8 cellular contexts compared by ENCODE assay signal in the genomic region with DNA sequence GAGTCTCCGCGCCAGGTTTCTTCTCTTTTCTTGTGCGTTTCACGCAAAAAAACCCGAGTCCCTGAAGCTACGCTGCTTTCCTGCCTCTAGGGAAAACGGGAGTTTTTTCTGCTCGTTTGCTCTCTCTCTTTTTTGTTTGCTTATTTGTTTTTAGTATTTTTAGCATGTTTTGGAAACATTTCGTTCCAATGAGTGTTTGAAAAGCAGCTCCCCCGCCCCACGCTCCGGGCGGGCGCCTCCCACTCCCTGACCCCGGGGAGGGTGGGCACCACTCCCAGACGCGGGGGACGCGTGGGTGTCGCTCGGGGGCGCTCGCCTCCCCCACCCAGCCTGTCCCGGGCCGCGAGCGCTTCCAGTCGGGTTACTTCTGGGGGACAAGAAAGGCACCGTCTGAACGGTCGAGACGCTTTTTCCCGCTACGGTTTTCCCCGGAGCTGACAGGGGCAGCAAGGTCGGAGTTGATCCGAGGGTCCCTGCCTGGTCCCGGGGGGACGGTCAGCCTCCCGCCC. TPM values are rescaled to one million over a fixed set of nuclear protein-coding genes. Genes with fewer than 3 reads are reported as not detected.
DNase-seq lines count a peak whose midpoint lies in the region; ATAC-seq and TF ChIP-seq lines count a peak whose summit lies in the region.

No MANE protein-coding gene starts in this region.

- H3K27me3 ChIP-seq in BE2C (peaks cover 37% of the 10 kb centered on the region), duodenal mucosa (ENCODE audit: control insufficient read depth in 1 of 2, insufficient read depth in 2 of 2, low read length in 2 of 2) (peaks cover 29 to 37% of the 10 kb centered on the region in 2 donors), mesenchymal stem cell (ENCODE audit: control insufficient read depth in 1 of 2, insufficient read depth in 1 of 2, low read length in 2 of 2) (peaks cover 46% of the 10 kb centered on the region in 2 experiments), transverse colon (peaks cover 83% of the 10 kb centered on the region)

- ATAC-seq in HG02973 (IDR thresholded peaks at IDR 0.05; ENCODE audit: unreplicated experiment) = no peak
- no peak for ATAC-seq in HG03097 (IDR thresholded peaks at IDR 0.05; ENCODE audit: low FRiP score, unreplicated experiment)

- H4K91ac ChIP-seq in mesenchymal stem cell (ENCODE audit: low read length) = no peak overlapping the region

- TF ChIP-seq CTCF in BE2C (IDR thresholded peaks at IDR 0.05; ENCODE audit: low read depth, low read length) = no peak
- TF ChIP-seq CTCF in LNCAP (IDR thresholded peaks at IDR 0.05) = peak; percentile 15; the same call in 1 of the 2 replicates
- no peak for TF ChIP-seq CTCF in transverse colon (IDR thresholded peaks at IDR 0.05)
- TF ChIP-seq CTCF in GM10266 (IDR thresholded peaks at IDR 0.05; ENCODE audit: control insufficient read depth, insufficient read depth, low read depth, missing control alignments) = no peak

- intact Hi-C loops in transverse colon (cut with DNase I; ENCODE audit: low total_unique reads) = no loop called here

- H2BK15ac ChIP-seq in mesenchymal stem cell (ENCODE audit: low read depth, poor library complexity, severe bottlenecking) = no peak overlapping the region

- H3K18ac ChIP-seq in mesenchymal stem cell (ENCODE audit: low read depth in 1 of 2, low read length in 2 of 2) = no peak overlapping the region

- H3K9ac ChIP-seq in duodenal mucosa (ENCODE audit: low read depth in 1 of 2, low read length in 2 of 2) = peak overlapping the region in 1 of 2 donors; percentile 38
- H3K9ac ChIP-seq in mesenchymal stem cell (ENCODE audit: low read length) = peak overlapping the region; percentile 66

- WGBS in mesenchymal stem cell = 6% methylated on average over 38 of the region's 40 CpGs
- 0 to 2% methylated on average over 4 to 38 of the region's 40 CpGs for WGBS in transverse colon (ENCODE audit: low coverage in 1 of 2), 2 donors

- peak overlapping the region; percentile 15 for H2AFZ ChIP-seq in mesenchymal stem cell (ENCODE audit: low read depth, low read length)

- H3K4me1 ChIP-seq in BE2C (no peaks in the 10 kb centered on the region), duodenal mucosa (ENCODE audit: control insufficient read depth in 1 of 2, insufficient read depth in 2 of 2, low read length in 2 of 2) (peaks cover 0 to 4% of the 10 kb centered on the region in 2 donors), mesenchymal stem cell (ENCODE audit: control insufficient read depth, insufficient read depth, low read depth, low read length) (peaks cover 18% of the 10 kb centered on the region), transverse colon (peaks cover 3 to 24% (median 17%) of the 10 kb centered on the region in 4 donors)

- no peak overlapping the region for H2BK5ac ChIP-seq in mesenchymal stem cell (ENCODE audit: low read depth, low read length, poor library complexity, severe bottlenecking)

- H2BK120ac ChIP-seq in mesenchymal stem cell (ENCODE audit: low read depth, low read length) = no peak overlapping the region

- DNase-seq in BE2C = no peak
- peak; percentile 16 for DNase-seq in mesenchymal stem cell
- peak; percentile 35 for DNase-seq in transverse colon
- DNase-seq in GM10266 (ENCODE audit: extremely low spot score) = no peak

- H3K79me1 ChIP-seq in mesenchymal stem cell (replicated peaks; ENCODE audit: low read length, poor library complexity, severe bottlenecking) = no peaks in the 10 kb centered on the region

- TF ChIP-seq POLR2A in transverse colon (IDR thresholded peaks at IDR 0.05) = no peak

- H2AK5ac ChIP-seq in mesenchymal stem cell (ENCODE audit: low read length, severe bottlenecking) = no peak overlapping the region

- no peaks in the 10 kb centered on the region for H3K36me3 ChIP-seq in BE2C
- no peaks in the 10 kb centered on the region for H3K36me3 ChIP-seq in duodenal mucosa (ENCODE audit: control insufficient read depth in 1 of 2, insufficient read depth in 2 of 2, low read length in 2 of 2)
- H3K36me3 ChIP-seq in mesenchymal stem cell (ENCODE audit: control insufficient read depth in 1 of 2, insufficient read depth in 2 of 2, low read depth in 1 of 2, low read length in 2 of 2) = no peaks in the 10 kb centered on the region
- H3K36me3 ChIP-seq in transverse colon = no peaks in the 10 kb centered on the region

- H2BK12ac ChIP-seq in mesenchymal stem cell (ENCODE audit: low read length in 2 of 2) = no peak overlapping the region

- H3K4me3 ChIP-seq in BE2C (ENCODE audit: low read depth, low read length) = peak overlapping the region; percentile 54
- H3K4me3 ChIP-seq in duodenal mucosa (ENCODE audit: low read depth in 1 of 2, low read length in 2 of 2) = peak overlapping the region; percentile 59 to 68
- H3K4me3 ChIP-seq in mesenchymal stem cell (ENCODE audit: insufficient read depth in 1 of 2, low read depth in 1 of 2, low read length in 2 of 2) = peak overlapping the region; percentile 70 to 72
- peak overlapping the region; percentile 17 to 52 (median 38) for H3K4me3 ChIP-seq in transverse colon

- H3K14ac ChIP-seq in mesenchymal stem cell (ENCODE audit: low read length in 2 of 2) = no peak overlapping the region

- in situ Hi-C loops in transverse colon (cut with MboI; ENCODE audit: low pct_ligation_motif_present in 1 of 4, low pct_unique_long_range_greater_than_20kb in 1 of 4, low sequenced_read_pairs in 3 of 4) = no loop called here

- H3K27ac ChIP-seq in duodenal mucosa (ENCODE audit: low read depth, low read length) (no peak overlapping the region), mesenchymal stem cell (ENCODE audit: low read length, poor library complexity, severe bottlenecking) (no peak overlapping the region), transverse colon (peak overlapping the region; percentile 45 to 80 (median 62))

- no peak overlapping the region for H3K23ac ChIP-seq in mesenchymal stem cell (ENCODE audit: low read length in 2 of 2)

- H4K8ac ChIP-seq in mesenchymal stem cell (ENCODE audit: low read length) = no peak overlapping the region

- H3K4ac ChIP-seq in mesenchymal stem cell (ENCODE audit: low read depth in 1 of 2, low read length in 2 of 2) = no peak overlapping the region

- peak overlapping the region; percentile 100 for H3K4me2 ChIP-seq in mesenchymal stem cell (ENCODE audit: low read length, poor library complexity, severe bottlenecking)

- H3K9me3 ChIP-seq in BE2C = no peaks in the 10 kb centered on the region
- H3K9me3 ChIP-seq in duodenal mucosa (ENCODE audit: control insufficient read depth in 1 of 2, low read length in 2 of 2) = no peaks in the 10 kb centered on the region
- H3K9me3 ChIP-seq in mesenchymal stem cell (ENCODE audit: control insufficient read depth, low read length) = no peaks in the 10 kb centered on the region
- no peaks in the 10 kb centered on the region for H3K9me3 ChIP-seq in transverse colon

- no peak for TF ChIP-seq EP300 in transverse colon (IDR thresholded peaks at IDR 0.05; ENCODE audit: low read depth)

RNA-seq across cellular contexts. Expression of a gene that starts 0.4 kb away (rescaled TPM):
- polyA plus RNA-seq in BE2C (2012; ENCODE audit: insufficient read depth, insufficient read length, low read depth) = not detected
- 0.76 TPM for polyA plus RNA-seq in mesenchymal stem cell (2013, experiment 1 of 2)
- polyA plus RNA-seq in mesenchymal stem cell (2013, experiment 2 of 2) = 0.59 TPM
- total RNA-seq in transverse colon = 1 to 10 TPM in 3 of 4 donors, not detected in 1; 1.6 to 6.1 (median 3.7) TPM

Comparison
In these comparisons a context has a peak if more than half of its experiments do, and no peak if none do; other contexts are left out.
1. DNase-seq: peak in mesenchymal stem cell (single experiment) and transverse colon (single experiment); none in BE2C (single experiment) and GM10266 (single experiment).
2. H3K27ac ChIP-seq: peak in transverse colon (4 of 4); none in duodenal mucosa (single experiment) and mesenchymal stem cell (single experiment).
3. Peak in every context shown above with its lines, with median percentiles within 50 percentile points of each other: H3K4me3 ChIP-seq.